Comparison of ENCODE assay signal across 17 cellular contexts in the genomic region with DNA sequence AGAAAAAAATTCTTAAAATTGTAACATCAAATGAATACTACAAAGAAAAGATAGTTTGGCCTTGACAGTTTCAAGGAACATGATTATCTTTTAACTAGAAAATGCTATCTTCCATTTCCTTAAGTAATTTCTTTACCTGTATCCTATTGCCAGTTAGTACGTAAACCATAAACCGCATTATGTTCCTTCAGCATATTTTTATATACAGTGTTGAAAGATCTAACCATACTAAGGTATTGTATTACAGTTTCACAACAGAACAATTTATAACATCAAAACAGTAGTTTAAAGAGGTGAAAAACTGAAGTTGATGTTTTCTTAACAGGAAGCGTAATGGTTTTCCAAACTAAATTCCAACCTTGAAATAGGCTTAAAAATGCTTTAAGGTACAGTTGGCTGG. TPM values are rescaled to one million over a fixed set of nuclear protein-coding genes. Genes with fewer than 3 reads are reported as not detected.
DNase-seq lines count a peak whose midpoint lies in the region; FAIRE-seq and TF ChIP-seq lines count a peak whose summit lies in the region.
"Had no signal": no experiment of that assay in that cellular context is flagged by ENCODE, and none has a peak within 500 bp of the region (broad histone marks: within the 10 kb centered on the region; RNA-seq: fewer than 3 reads in every experiment).

No MANE protein-coding gene starts in this region.

- TF ChIP-seq CTCF in MCF 10A (IDR thresholded peaks at IDR 0.05; ENCODE audit: unreplicated experiment) (no peak), breast epithelium (IDR thresholded peaks at IDR 0.05) (no peak)

- intact Hi-C loops in MCF 10A (cut with micrococcal nuclease) (no loop called here), breast epithelium (cut with DNase I; ENCODE audit: low total_unique reads) (no loop called here)
- intact Hi-C loops in activated T-helper 2 cell treated with anti-CD3 and anti-CD28 coated beads, Interferon-gamma antibody, Interleukin-2, Interleukin-4, amounts not matched to agents 10 μg/mL and 5 μg/mL and 100 μg/mL, durations not matched to agents 14 hours and 24 hours and 36 hours (cut with micrococcal nuclease), result no loop called here

- H3K4me3 ChIP-seq in breast epithelium (no peak overlapping the region), adipocyte (ENCODE audit: low read length) (no peak overlapping the region), subcutaneous abdominal adipose tissue (ENCODE audit: low read depth in 1 of 5, low read length in 5 of 5) (no peak overlapping the region)
- H3K4me3 ChIP-seq: HAP-1 had no signal

- no peaks in the 10 kb centered on the region for H3K36me3 Mint-ChIP-seq in MCF 10A (ENCODE audit: insufficient read depth, unreplicated experiment)
- no peaks in the 10 kb centered on the region for H3K36me3 Mint-ChIP-seq in activated T-helper 2 cell treated with anti-CD3 and anti-CD28 coated beads, Interferon-gamma antibody, Interleukin-2, Interleukin-4, amounts not matched to agents 10 μg/mL and 5 μg/mL and 100 μg/mL, durations not matched to agents 14 hours and 24 hours and 36 hours (ENCODE audit: low read depth)
- H3K36me3 Mint-ChIP-seq: CD8-positive, alpha-beta memory T cell had no signal

- H3K27me3 ChIP-seq in breast epithelium, result no peaks in the 10 kb centered on the region
- H3K27me3 ChIP-seq in adipocyte (replicated peaks; ENCODE audit: control insufficient read depth, insufficient read depth, low read length), result no peaks in the 10 kb centered on the region
- H3K27me3 ChIP-seq in subcutaneous abdominal adipose tissue (ENCODE audit: control insufficient read depth in 5 of 5, insufficient read depth in 4 of 5, low read length in 5 of 5), result no peaks in the 10 kb centered on the region

- H3K9me3 ChIP-seq in breast epithelium (no peaks in the 10 kb centered on the region), adipocyte (ENCODE audit: control insufficient read depth, low read length) (no peaks in the 10 kb centered on the region), subcutaneous abdominal adipose tissue (ENCODE audit: control insufficient read depth in 5 of 5, low read length in 5 of 5) (no peaks in the 10 kb centered on the region)
- H3K9me3 ChIP-seq: HAP-1 had no signal

- no TSS peak for BruUV-seq in MCF 10A (replicated peaks; lab: Mats Ljungman, UMichigan)

- H3K9ac ChIP-seq in adipocyte (ENCODE audit: low read length), result no peak overlapping the region
- H3K9ac ChIP-seq in subcutaneous abdominal adipose tissue (ENCODE audit: low read length in 5 of 5), result no peak overlapping the region

- H3K27me3 Mint-ChIP-seq in MCF 10A (ENCODE audit: insufficient read depth, unreplicated experiment), result no peaks in the 10 kb centered on the region
- H3K27me3 Mint-ChIP-seq in activated T-helper 2 cell treated with anti-CD3 and anti-CD28 coated beads, Interferon-gamma antibody, Interleukin-2, Interleukin-4, amounts not matched to agents 10 μg/mL and 5 μg/mL and 100 μg/mL, durations not matched to agents 14 hours and 24 hours and 36 hours (ENCODE audit: low read depth), result peaks cover 11% of the 10 kb centered on the region
- H3K27me3 Mint-ChIP-seq: CD8-positive, alpha-beta memory T cell had no signal

- DNase-seq in MCF 10A (ENCODE audit: unreplicated experiment), result peak; percentile 36
- DNase-seq in breast epithelium (ENCODE audit: low spot score in 2 of 2), result no peak
- DNase-seq in adipocyte (ENCODE audit: low read depth), result peak; percentile 42
- peak; percentile 25 for DNase-seq in fibroblast of peridontal ligament (ENCODE audit: extremely low read depth)
- no peak for DNase-seq in COR-L47 (lab: John Stamatoyannopoulos, UW)
- no peak for DNase-seq in H54 (ENCODE audit: insufficient read length, low spot score)
- DNase-seq in activated T-helper 2 cell treated with anti-CD3 and anti-CD28 coated beads, Interferon-gamma antibody, Interleukin-2, Interleukin-4, amounts not matched to agents 10 μg/mL and 5 μg/mL and 100 μg/mL, durations not matched to agents 14 hours and 24 hours and 36 hours (ENCODE audit: low spot score), result no peak
- DNase-seq: CD8-positive, alpha-beta memory T cell; DMS53; GF-D8; GOT3; HFFc6 had no signal

- POLR2A ChIA-PET in MCF 10A (lab: Yijun Ruan, JAX), result interaction anchor here (1.9 kb wide), 1 partner anchor 130 kb away, joined by 6 read pairs; a partner anchor contains a TSS

- H3K27ac Mint-ChIP-seq in MCF 10A (ENCODE audit: low read depth, unreplicated experiment), result no peak overlapping the region
- no peak overlapping the region for H3K27ac Mint-ChIP-seq in activated T-helper 2 cell treated with anti-CD3 and anti-CD28 coated beads, Interferon-gamma antibody, Interleukin-2, Interleukin-4, amounts not matched to agents 10 μg/mL and 5 μg/mL and 100 μg/mL, durations not matched to agents 14 hours and 24 hours and 36 hours
- H3K27ac Mint-ChIP-seq: CD8-positive, alpha-beta memory T cell; HFFc6 had no signal

- CTCF ChIA-PET in MCF 10A (lab: Yijun Ruan, JAX), result interaction anchor here (0.7 to 1.5 kb wide), 3 partner anchors 10 to 114 kb away, joined by 3 to 5 read pairs (median 4); no protein-coding TSS in a partner anchor

- H3K36me3 ChIP-seq in breast epithelium (no peaks in the 10 kb centered on the region), adipocyte (ENCODE audit: control insufficient read depth, insufficient read depth, low read length, severe bottlenecking) (peaks cover 51% of the 10 kb centered on the region), subcutaneous abdominal adipose tissue (ENCODE audit: control insufficient read depth in 5 of 5, insufficient read depth in 5 of 5, low read length in 5 of 5) (peaks cover 0 to 12% (median 11%) of the 10 kb centered on the region in 5 donors)
- H3K36me3 ChIP-seq: HAP-1 had no signal

- H3K4me1 Mint-ChIP-seq in MCF 10A (ENCODE audit: insufficient read depth, unreplicated experiment), result peaks cover 3% of the 10 kb centered on the region
- H3K4me1 Mint-ChIP-seq in activated T-helper 2 cell treated with anti-CD3 and anti-CD28 coated beads, Interferon-gamma antibody, Interleukin-2, Interleukin-4, amounts not matched to agents 10 μg/mL and 5 μg/mL and 100 μg/mL, durations not matched to agents 14 hours and 24 hours and 36 hours (ENCODE audit: low read depth), result peaks cover 19% of the 10 kb centered on the region

- H3K4me3 Mint-ChIP-seq in MCF 10A (ENCODE audit: unreplicated experiment), result no peak overlapping the region
- H3K4me3 Mint-ChIP-seq in activated T-helper 2 cell treated with anti-CD3 and anti-CD28 coated beads, Interferon-gamma antibody, Interleukin-2, Interleukin-4, amounts not matched to agents 10 μg/mL and 5 μg/mL and 100 μg/mL, durations not matched to agents 14 hours and 24 hours and 36 hours (ENCODE audit: low read depth), result no peak overlapping the region
- H3K4me3 Mint-ChIP-seq: CD8-positive, alpha-beta memory T cell; HFFc6 had no signal

- FAIRE-seq in H54 (lab: Jason Lieb, UNC), result no peak
- FAIRE-seq: GM19239 had no signal

- H3K4me1 ChIP-seq in breast epithelium, result no peaks in the 10 kb centered on the region
- H3K4me1 ChIP-seq in adipocyte (ENCODE audit: control insufficient read depth, insufficient read depth, low read length), result peaks cover 27% of the 10 kb centered on the region
- peaks cover 0 to 30% (median 21%) of the 10 kb centered on the region in 5 donors for H3K4me1 ChIP-seq in subcutaneous abdominal adipose tissue (ENCODE audit: control insufficient read depth in 5 of 5, insufficient read depth in 5 of 5, low read length in 5 of 5)
- H3K4me1 ChIP-seq: HAP-1 had no signal

- TF ChIP-seq POLR2A in breast epithelium (IDR thresholded peaks at IDR 0.05), result no peak
- no peak for TF ChIP-seq POLR2A in H54 (IDR thresholded peaks at IDR 0.05; ENCODE audit: low read depth, low read length)

- H3K27ac ChIP-seq in breast epithelium (no peak overlapping the region), subcutaneous abdominal adipose tissue (ENCODE audit: low read depth, low read length) (peak overlapping the region; percentile 47)
- H3K27ac ChIP-seq: 22Rv1, HL-60 had no signal

- H3K9me3 Mint-ChIP-seq in MCF 10A (ENCODE audit: unreplicated experiment), result no peaks in the 10 kb centered on the region
- no peaks in the 10 kb centered on the region for H3K9me3 Mint-ChIP-seq in activated T-helper 2 cell treated with anti-CD3 and anti-CD28 coated beads, Interferon-gamma antibody, Interleukin-2, Interleukin-4, amounts not matched to agents 10 μg/mL and 5 μg/mL and 100 μg/mL, durations not matched to agents 14 hours and 24 hours and 36 hours
- H3K9me3 Mint-ChIP-seq: CD8-positive, alpha-beta memory T cell; HFFc6 had no signal

RNA-seq across cellular contexts. Expression of a gene that starts 45.1 kb away (rescaled TPM):
- total RNA-seq in MCF 10A (2022) (41.4 and 59.2 TPM in 2 replicates), breast epithelium (100 to 1,000 TPM in 1 of 3 donors, 10 to 100 TPM in 2; 42.1 to 106 (median 72.8) TPM)
- total RNA-seq in activated T-helper 2 cell treated with anti-CD3 and anti-CD28 coated beads, Interferon-gamma antibody, Interleukin-2, Interleukin-4, amounts not matched to agents 10 μg/mL and 5 μg/mL and 100 μg/mL, durations not matched to agents 14 hours and 24 hours and 36 hours, result 14.9 and 18.5 TPM in 2 replicates

RNA-seq across cellular contexts. Expression of a gene that starts 46.3 kb away (rescaled TPM):
- total RNA-seq in MCF 10A (2022) (3.4 and 3.8 TPM in 2 replicates), breast epithelium (100 to 1,000 TPM in 2 of 3 donors, 10 to 100 TPM in 1; 82.8 to 205 (median 109) TPM)
- total RNA-seq in activated T-helper 2 cell treated with anti-CD3 and anti-CD28 coated beads, Interferon-gamma antibody, Interleukin-2, Interleukin-4, amounts not matched to agents 10 μg/mL and 5 μg/mL and 100 μg/mL, durations not matched to agents 14 hours and 24 hours and 36 hours, result 0.39 and 0.57 TPM in 2 replicates

Comparison
In these comparisons a context has a peak if more than half of its experiments do, and no peak if none do; other contexts are left out.
1. DNase-seq: peak in MCF 10A (single experiment), adipocyte (single experiment) and fibroblast of peridontal ligament (single experiment); none in breast epithelium (0 of 2), COR-L47 (single experiment), H54 (single experiment) and activated T-helper 2 cell treated with anti-CD3 and anti-CD28 coated beads, Interferon-gamma antibody, Interleukin-2, Interleukin-4, amounts not matched to agents 10 μg/mL and 5 μg/mL and 100 μg/mL, durations not matched to agents 14 hours and 24 hours and 36 hours (single experiment).
2. RNA of a gene that starts 46.3 kb away (total RNA-seq): 82.8 to 205 TPM in breast epithelium; 3.4 to 3.8 TPM in MCF 10A and 0.39 to 0.57 TPM in activated T-helper 2 cell treated with anti-CD3 and anti-CD28 coated beads, Interferon-gamma antibody, Interleukin-2, Interleukin-4, amounts not matched to agents 10 μg/mL and 5 μg/mL and 100 μg/mL, durations not matched to agents 14 hours and 24 hours and 36 hours; every median in the first group is over 10 times any median in the second.